Comparison of ENCODE assay signal across 1 cellular context in the genomic region with DNA sequence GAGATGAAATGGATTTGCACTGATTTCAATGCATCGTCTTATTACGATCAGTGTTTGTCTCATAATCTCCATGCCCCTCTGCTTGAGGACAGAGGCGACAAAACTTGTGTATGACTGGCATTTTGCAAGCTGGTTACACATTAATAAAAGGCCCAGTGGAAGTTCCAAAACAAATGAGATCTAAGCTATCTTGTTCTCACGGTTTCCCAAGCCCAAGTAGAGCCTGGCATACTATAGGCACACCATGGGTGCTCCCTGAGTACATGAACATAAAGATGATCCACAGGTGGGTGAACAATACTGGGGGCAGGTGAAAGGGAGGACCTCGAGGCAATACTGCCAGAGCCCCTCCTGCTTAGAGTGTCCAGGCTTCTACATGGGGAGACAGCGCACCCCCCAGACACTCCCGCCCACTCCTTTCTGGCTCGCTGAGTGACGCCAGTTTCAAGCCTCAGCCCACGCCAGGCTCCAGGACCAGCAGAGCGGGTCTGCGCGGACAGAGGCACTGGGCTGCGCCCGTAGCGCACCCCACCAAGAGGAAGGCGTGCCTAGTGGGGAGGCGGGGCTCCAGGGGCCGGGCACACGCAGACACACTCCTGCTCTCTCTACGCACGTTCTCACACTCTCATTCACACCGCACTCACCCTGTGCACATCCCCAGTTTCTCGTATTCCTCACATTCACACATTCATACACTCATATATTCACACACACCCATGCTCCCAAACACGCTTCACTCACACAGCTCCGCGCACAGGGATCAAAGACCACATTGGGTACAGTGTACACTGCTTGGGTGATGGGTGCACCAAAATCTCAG.
A peak's percentile ranks its signal among the peaks of the same experiment; 100 is the strongest.
TF ChIP-seq lines count a peak whose summit lies in the region.

No MANE protein-coding gene starts in this region.

TF ChIP-seq in GM12878, 131 proteins besides CTCF, POLR2A, EP300 and RAD21:
- TF ChIP-seq, protein P1, sequence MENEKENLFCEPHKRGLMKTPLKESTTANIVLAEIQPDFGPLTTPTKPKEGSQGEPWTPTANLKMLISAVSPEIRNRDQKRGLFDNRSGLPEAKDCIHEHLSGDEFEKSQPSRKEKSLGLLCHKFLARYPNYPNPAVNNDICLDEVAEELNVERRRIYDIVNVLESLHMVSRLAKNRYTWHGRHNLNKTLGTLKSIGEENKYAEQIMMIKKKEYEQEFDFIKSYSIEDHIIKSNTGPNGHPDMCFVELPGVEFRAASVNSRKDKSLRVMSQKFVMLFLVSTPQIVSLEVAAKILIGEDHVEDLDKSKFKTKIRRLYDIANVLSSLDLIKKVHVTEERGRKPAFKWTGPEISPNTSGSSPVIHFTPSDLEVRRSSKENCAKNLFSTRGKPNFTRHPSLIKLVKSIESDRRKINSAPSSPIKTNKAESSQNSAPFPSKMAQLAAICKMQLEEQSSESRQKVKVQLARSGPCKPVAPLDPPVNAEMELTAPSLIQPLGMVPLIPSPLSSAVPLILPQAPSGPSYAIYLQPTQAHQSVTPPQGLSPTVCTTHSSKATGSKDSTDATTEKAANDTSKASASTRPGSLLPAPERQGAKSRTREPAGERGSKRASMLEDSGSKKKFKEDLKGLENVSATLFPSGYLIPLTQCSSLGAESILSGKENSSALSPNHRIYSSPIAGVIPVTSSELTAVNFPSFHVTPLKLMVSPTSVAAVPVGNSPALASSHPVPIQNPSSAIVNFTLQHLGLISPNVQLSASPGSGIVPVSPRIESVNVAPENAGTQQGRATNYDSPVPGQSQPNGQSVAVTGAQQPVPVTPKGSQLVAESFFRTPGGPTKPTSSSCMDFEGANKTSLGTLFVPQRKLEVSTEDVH (IDR thresholded peaks at IDR 0.05; ENCODE audit: low read depth, partially characterized antibody) = no peak
- TF ChIP-seq, protein P2, sequence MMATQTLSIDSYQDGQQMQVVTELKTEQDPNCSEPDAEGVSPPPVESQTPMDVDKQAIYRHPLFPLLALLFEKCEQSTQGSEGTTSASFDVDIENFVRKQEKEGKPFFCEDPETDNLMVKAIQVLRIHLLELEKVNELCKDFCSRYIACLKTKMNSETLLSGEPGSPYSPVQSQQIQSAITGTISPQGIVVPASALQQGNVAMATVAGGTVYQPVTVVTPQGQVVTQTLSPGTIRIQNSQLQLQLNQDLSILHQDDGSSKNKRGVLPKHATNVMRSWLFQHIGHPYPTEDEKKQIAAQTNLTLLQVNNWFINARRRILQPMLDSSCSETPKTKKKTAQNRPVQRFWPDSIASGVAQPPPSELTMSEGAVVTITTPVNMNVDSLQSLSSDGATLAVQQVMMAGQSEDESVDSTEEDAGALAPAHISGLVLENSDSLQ (IDR thresholded peaks at IDR 0.05) = 0 out of 2 replicates have a peak, but pooled peaks have one; percentile 7
- peak in 1 of 2 experiments; percentile 55; a peak in 2 of 3 replicates for TF ChIP-seq EGR1 (IDR thresholded peaks at IDR 0.05; ENCODE audit: borderline replicate concordance in 1 of 2, low read depth in 2 of 2, low read length in 2 of 2)
- TF ChIP-seq, protein P3, sequence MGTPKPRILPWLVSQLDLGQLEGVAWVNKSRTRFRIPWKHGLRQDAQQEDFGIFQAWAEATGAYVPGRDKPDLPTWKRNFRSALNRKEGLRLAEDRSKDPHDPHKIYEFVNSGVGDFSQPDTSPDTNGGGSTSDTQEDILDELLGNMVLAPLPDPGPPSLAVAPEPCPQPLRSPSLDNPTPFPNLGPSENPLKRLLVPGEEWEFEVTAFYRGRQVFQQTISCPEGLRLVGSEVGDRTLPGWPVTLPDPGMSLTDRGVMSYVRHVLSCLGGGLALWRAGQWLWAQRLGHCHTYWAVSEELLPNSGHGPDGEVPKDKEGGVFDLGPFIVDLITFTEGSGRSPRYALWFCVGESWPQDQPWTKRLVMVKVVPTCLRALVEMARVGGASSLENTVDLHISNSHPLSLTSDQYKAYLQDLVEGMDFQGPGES (IDR thresholded peaks at IDR 0.05) = no peak
